ENCODE assay signal across 25 cellular contexts in genomic region chr9:83405674-83406255, GRCh38.
A peak's percentile ranks its signal among the peaks of the same experiment; 100 is the strongest.
DNase-seq lines count a peak whose midpoint lies in the region; ATAC-seq and TF ChIP-seq lines count a peak whose summit lies in the region.
"Had no signal": no experiment of that assay in that cellular context is flagged by ENCODE, and none has a peak within 500 bp of the region (broad histone marks: within the 10 kb centered on the region; RNA-seq: fewer than 3 reads in every experiment).

No MANE protein-coding gene starts in this region.

- no peaks in the 10 kb centered on the region for H3K27me3 ChIP-seq in hepatocyte
- H3K27me3 ChIP-seq: BLaER1 treated with 17β-estradiol and CSF1 and Interleukin-3, amounts not matched to agents 10 nM and 100 nM; esophagus squamous epithelium had no signal

- no peaks in the 10 kb centered on the region for H3K79me2 ChIP-seq in hepatocyte

- H3K4me1 ChIP-seq in hepatocyte (ENCODE audit: insufficient read depth) = no peaks in the 10 kb centered on the region
- H3K4me1 ChIP-seq: BLaER1 treated with 17β-estradiol and CSF1 and Interleukin-3, amounts not matched to agents 10 nM and 100 nM; Caco-2 had no signal

- H3K4me3 ChIP-seq in AG09309 (ENCODE audit: control insufficient read depth, low read depth, low read length) = no peak overlapping the region
- H3K4me3 ChIP-seq in choroid plexus epithelial cell (ENCODE audit: low read depth, low read length) = no peak overlapping the region
- no peak overlapping the region for H3K4me3 ChIP-seq in hepatocyte
- H3K4me3 ChIP-seq: A549; BLaER1 treated with 17β-estradiol and CSF1 and Interleukin-3, amounts not matched to agents 10 nM and 100 nM; esophagus squamous epithelium had no signal

- no peaks in the 10 kb centered on the region for H3K9me2 ChIP-seq in hepatocyte (replicated peaks; ENCODE audit: insufficient read depth)

- H3K4me2 ChIP-seq in hepatocyte = no peak overlapping the region
- H3K4me2 ChIP-seq: A549; BLaER1 treated with 17β-estradiol and CSF1 and Interleukin-3, amounts not matched to agents 10 nM and 100 nM had no signal

- intact Hi-C loops in posterior vena cava (cut with DNase I) = loop anchor here in 1 of 2 donors (2.0 kb wide), 1 partner anchor 71 kb away; no protein-coding TSS in a partner anchor

- 91% methylated on average over 10 of the region's 10 CpGs for WGBS in hepatocyte (ENCODE audit: low lambda C conversion rate, missing lambda C conversion rate)

- H2AFZ ChIP-seq in hepatocyte = no peak overlapping the region

- no peak overlapping the region for H3K27ac ChIP-seq in hepatocyte
- H3K27ac ChIP-seq: A549; BLaER1 treated with 17β-estradiol and CSF1 and Interleukin-3, amounts not matched to agents 10 nM and 100 nM; esophagus squamous epithelium; RWPE1 had no signal

- no peak for DNase-seq in AG09309 (ENCODE audit: low read depth)
- DNase-seq in NCI-H446 (lab: John Stamatoyannopoulos, UW) = peak; percentile 37 to 68
- peak; percentile 22 for DNase-seq in choroid plexus epithelial cell (ENCODE audit: low read depth)
- peak; percentile 25 for DNase-seq in iPS-NIHi7 (ENCODE audit: extremely low spot score)
- DNase-seq in posterior vena cava (ENCODE audit: low spot score) = no peak
- no peak for DNase-seq in amniotic stem cell (lab: John Stamatoyannopoulos, UW)
- no peak for DNase-seq in hepatocyte (ENCODE audit: low spot score)
- DNase-seq: activated CD4-positive, alpha-beta T cell treated with anti-CD3 and anti-CD28 coated beads, Interleukin-2, amount 50 U/mL, for 1 hour; activated naive CD4-positive, alpha-beta T cell treated with anti-CD3 and anti-CD28 coated beads, Interleukin-2, amount 50 U/mL, for 16 hours; Caco-2; DMS79; effector CD8-positive, alpha-beta T cell; esophagus squamous epithelium; GOT3; head of caudate nucleus; left cardiac atrium; NCI-H187; NCI-H748 treated with DMSO at 0.1 percent for 48 hours; nucleus accumbens; small intestine; stimulated activated CD4-positive, alpha-beta T cell treated with anti-CD3 and anti-CD28 coated beads, Interleukin-1b, Interleukin-23, amount 100 ng/mL, for 48 hours had no signal

- no peaks in the 10 kb centered on the region for H3K9me3 ChIP-seq in hepatocyte (ENCODE audit: low read depth)
- H3K9me3 ChIP-seq: A549; BLaER1 treated with 17β-estradiol and CSF1 and Interleukin-3, amounts not matched to agents 10 nM and 100 nM; Caco-2; esophagus squamous epithelium had no signal

- H3K36me3 ChIP-seq in hepatocyte (replicated peaks; ENCODE audit: insufficient read depth, low read depth) = no peaks in the 10 kb centered on the region
- H3K36me3 ChIP-seq: BLaER1 treated with 17β-estradiol and CSF1 and Interleukin-3, amounts not matched to agents 10 nM and 100 nM; esophagus squamous epithelium had no signal

- TF ChIP-seq CTCF in AG09309 (IDR thresholded peaks at IDR 0.05; ENCODE audit: control insufficient read depth, insufficient read depth, low read depth, low read length, missing control alignments) = peak; percentile 23
- peak; percentile 29 for TF ChIP-seq CTCF in choroid plexus epithelial cell (conservative IDR thresholded peaks at IDR 0.05; ENCODE audit: low read depth, low read length)
- no peak for TF ChIP-seq CTCF in hepatocyte (IDR thresholded peaks at IDR 0.05; ENCODE audit: poor library complexity)

- no peaks in the 10 kb centered on the region for H4K20me1 ChIP-seq in hepatocyte (ENCODE audit: insufficient read depth, poor library complexity, severe bottlenecking)
- H4K20me1 ChIP-seq: BLaER1 treated with 17β-estradiol and CSF1 and Interleukin-3, amounts not matched to agents 10 nM and 100 nM had no signal

- no peak for ATAC-seq in HG03025 (IDR thresholded peaks at IDR 0.05; ENCODE audit: low FRiP score, unreplicated experiment)
- ATAC-seq: A549 had no signal

Comparison
In these comparisons a context has a peak if more than half of its experiments do, and no peak if none do; other contexts are left out.
1. DNase-seq: peak in NCI-H446 (2 of 2), choroid plexus epithelial cell (single experiment) and iPS-NIHi7 (single experiment); none in AG09309 (single experiment), posterior vena cava (single experiment), amniotic stem cell (single experiment) and hepatocyte (single experiment).